In the genomic region with DNA sequence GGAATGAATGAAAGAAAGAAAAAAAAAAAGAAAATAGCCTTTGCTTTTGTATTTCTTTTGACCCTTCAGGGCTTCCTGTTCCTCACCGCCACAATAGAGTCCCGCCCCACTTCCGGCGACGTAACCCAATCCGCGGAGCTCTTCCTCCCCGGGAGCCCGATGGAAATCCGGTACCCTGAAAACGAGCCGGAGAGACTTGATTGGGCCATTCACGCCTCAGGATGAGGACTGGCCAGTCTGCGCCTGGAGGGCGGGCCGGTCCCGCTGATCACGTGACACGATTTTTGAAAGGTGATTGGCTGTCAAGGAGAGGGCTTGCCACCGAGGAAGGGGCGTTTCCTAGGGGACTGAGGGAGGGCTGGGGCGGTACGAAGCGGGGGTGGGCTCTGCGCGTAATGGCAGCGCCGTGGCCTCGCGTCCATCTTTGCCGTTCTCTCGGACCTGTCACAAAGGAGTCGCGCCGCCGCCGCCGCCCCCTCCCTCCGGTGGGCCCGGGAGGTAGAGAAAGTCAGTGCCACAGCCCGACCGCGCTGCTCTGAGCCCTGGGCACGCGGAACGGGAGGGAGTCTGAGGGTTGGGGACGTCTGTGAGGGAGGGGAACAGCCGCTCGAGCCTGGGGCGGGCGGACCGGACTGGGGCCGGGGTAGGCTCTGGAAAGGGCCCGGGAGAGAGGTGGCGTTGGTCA, we compare ENCODE assay signal across 8 cellular contexts. TPM values are rescaled to one million over a fixed set of nuclear protein-coding genes. Genes with fewer than 3 reads are reported as not detected.
DNase-seq lines count a peak whose midpoint lies in the region; ATAC-seq, FAIRE-seq and TF ChIP-seq lines count a peak whose summit lies in the region.

A gene with protein sequence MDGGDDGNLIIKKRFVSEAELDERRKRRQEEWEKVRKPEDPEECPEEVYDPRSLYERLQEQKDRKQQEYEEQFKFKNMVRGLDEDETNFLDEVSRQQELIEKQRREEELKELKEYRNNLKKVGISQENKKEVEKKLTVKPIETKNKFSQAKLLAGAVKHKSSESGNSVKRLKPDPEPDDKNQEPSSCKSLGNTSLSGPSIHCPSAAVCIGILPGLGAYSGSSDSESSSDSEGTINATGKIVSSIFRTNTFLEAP (minus strand): TSS at position 95 of the 685 bp plus-strand sequence. CDS start 12,185 bp downstream, outside the sequence.
A gene (plus strand): TSS at position 385 of the 685 bp plus-strand sequence. CDS start 18,330 bp downstream, outside the sequence.

- H3K36me3 ChIP-seq in OCI-LY3 (replicated peaks; ENCODE audit: low read depth, low read length) (peaks cover 8% of the 10 kb centered on the region), mesodermal cell (ENCODE audit: control insufficient read depth, insufficient read depth, low read length) (peaks cover 13% of the 10 kb centered on the region)

- peak within 1 kb of the TSS; percentile 95 for H3K4me2 ChIP-seq in OCI-LY3 (ENCODE audit: low read length)

- ATAC-seq in GM21515 (IDR thresholded peaks at IDR 0.05; ENCODE audit: unreplicated experiment) = peak; percentile 87

- no peaks in the 10 kb centered on the region for H3K27me3 ChIP-seq in OCI-LY3 (ENCODE audit: low read depth, low read length)

- H3K27ac ChIP-seq in OCI-LY3 (ENCODE audit: low read length) = peak within 1 kb of the TSS; percentile 57
- peak within 1 kb of the TSS; percentile 77 for H3K27ac ChIP-seq in mesodermal cell (ENCODE audit: low read depth, low read length, severe bottlenecking)

- H3K4me3 ChIP-seq in OCI-LY3 (ENCODE audit: low read length) = peak within 1 kb of the TSS; percentile 95
- peak within 1 kb of the TSS; percentile 98 for H3K4me3 ChIP-seq in mesodermal cell (ENCODE audit: extremely low read depth, insufficient read depth, low read length, poor library complexity, severe bottlenecking)

- no peak for TF ChIP-seq CTCF in OCI-LY3 (IDR thresholded peaks at IDR 0.05; ENCODE audit: low read depth, low read length)

- H3K9me3 ChIP-seq in OCI-LY3 (ENCODE audit: insufficient read depth, low read length) (no peaks in the 10 kb centered on the region), mesodermal cell (ENCODE audit: control insufficient read depth, low read length) (no peaks in the 10 kb centered on the region)

- peak; percentile 99 for FAIRE-seq in endometrium (lab: Jason Lieb, UNC)

- WGBS in mesodermal cell (ENCODE audit: insufficient coverage in 2 of 2), 2 experiments = 0 to 1% methylated on average over 36 to 49 of the region's 55 CpGs

- H2AFZ ChIP-seq in OCI-LY3 (ENCODE audit: low read depth, low read length) = peak within 1 kb of the TSS; percentile 60

- H3K4me1 ChIP-seq in OCI-LY3 (ENCODE audit: low read length) = peaks cover 18% of the 10 kb centered on the region
- H3K4me1 ChIP-seq in mesodermal cell (ENCODE audit: control insufficient read depth, insufficient read depth, low read length, poor library complexity, severe bottlenecking) = peaks cover 25% of the 10 kb centered on the region

- DNase-seq in D341Med (ENCODE audit: low spot score) (peak; percentile 99), HuH-7 (ENCODE audit: low spot score) (peak; percentile 98)
- DNase-seq in activated CD8-positive, alpha-beta memory T cell treated with anti-CD3 and anti-CD28 coated beads, Interleukin-2, amount 50 U/mL, for 48 hours = peak; percentile 96
- DNase-seq in stimulated activated CD8-positive, alpha-beta memory T cell treated with anti-CD3 and anti-CD28 coated beads, Interleukin-15, amount 100 ng/mL, for 4 hours (ENCODE audit: low read depth in 2 of 2) = peak; percentile 94 to 98

- peak within 1 kb of the TSS; percentile 89 for H3K9ac ChIP-seq in OCI-LY3 (ENCODE audit: low read length)

- H3K79me2 ChIP-seq in OCI-LY3 (ENCODE audit: low read length) = peaks cover 94% of the 10 kb centered on the region

- peaks cover 13% of the 10 kb centered on the region for H4K20me1 ChIP-seq in OCI-LY3 (ENCODE audit: insufficient read depth, low read length)

RNA-seq across cellular contexts. Expression of the first gene that starts in this region (rescaled TPM):
- polyA plus RNA-seq in mesodermal cell (2013, experiment 1 of 2) = 87.7 TPM
- polyA plus RNA-seq in mesodermal cell (2013, experiment 2 of 2) = 87.6 TPM

RNA-seq across cellular contexts. Expression of the second gene that starts in this region (rescaled TPM):
- 53.7 TPM for polyA plus RNA-seq in mesodermal cell (2013, experiment 1 of 2)
- polyA plus RNA-seq in mesodermal cell (2013, experiment 2 of 2) = 47.7 TPM

Comparison
In these comparisons a context has a peak if more than half of its experiments do, and no peak if none do; other contexts are left out.
1. Peak in every context shown above with its lines: DNase-seq, ATAC-seq, H3K4me3 ChIP-seq and H3K27ac ChIP-seq.